ENCODE assay signal across 2 cellular contexts in the genomic region with DNA sequence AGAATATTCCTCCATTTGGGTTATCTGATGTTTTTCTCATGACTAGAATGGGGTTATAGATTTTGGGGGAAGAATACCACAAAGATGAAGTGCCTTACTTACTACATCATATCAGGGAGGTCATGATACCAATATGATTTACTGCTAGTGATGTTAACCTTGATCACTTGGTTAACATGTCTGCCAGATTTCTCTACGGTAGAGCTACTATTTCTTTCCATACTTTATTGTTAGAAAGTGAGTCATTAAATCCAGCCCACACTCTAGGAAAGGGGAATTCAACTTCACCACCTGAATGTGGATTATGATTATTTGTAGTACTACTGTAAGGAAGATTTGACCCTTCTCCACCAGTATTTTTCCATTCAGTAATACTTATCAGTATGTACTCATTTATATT.
TF ChIP-seq lines count a peak whose summit lies in the region.

No MANE protein-coding gene starts in this region.

TF ChIP-seq in IMR-90, 13 proteins besides CTCF, POLR2A, EP300 and RAD21 (continued from another document):
- TF ChIP-seq, protein P1, sequence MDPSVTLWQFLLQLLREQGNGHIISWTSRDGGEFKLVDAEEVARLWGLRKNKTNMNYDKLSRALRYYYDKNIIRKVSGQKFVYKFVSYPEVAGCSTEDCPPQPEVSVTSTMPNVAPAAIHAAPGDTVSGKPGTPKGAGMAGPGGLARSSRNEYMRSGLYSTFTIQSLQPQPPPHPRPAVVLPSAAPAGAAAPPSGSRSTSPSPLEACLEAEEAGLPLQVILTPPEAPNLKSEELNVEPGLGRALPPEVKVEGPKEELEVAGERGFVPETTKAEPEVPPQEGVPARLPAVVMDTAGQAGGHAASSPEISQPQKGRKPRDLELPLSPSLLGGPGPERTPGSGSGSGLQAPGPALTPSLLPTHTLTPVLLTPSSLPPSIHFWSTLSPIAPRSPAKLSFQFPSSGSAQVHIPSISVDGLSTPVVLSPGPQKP (IDR thresholded peaks at IDR 0.05; ENCODE audit: borderline replicate concordance, low read depth, low read length): no peak
- TF ChIP-seq NFE2L2 (IDR thresholded peaks at IDR 0.05; ENCODE audit: low read depth, low read length) (no peak), RFX5 (IDR thresholded peaks at IDR 0.05; ENCODE audit: low read depth, low read length) (no peak), RCOR1 (IDR thresholded peaks at IDR 0.05; ENCODE audit: insufficient replicate concordance, low read length) (no peak), CEBPB (IDR thresholded peaks at IDR 0.05; ENCODE audit: low read depth, low read length) (no peak), SMC3 (IDR thresholded peaks at IDR 0.05; ENCODE audit: low read depth, low read length) (no peak)
- TF ChIP-seq, protein P2, sequence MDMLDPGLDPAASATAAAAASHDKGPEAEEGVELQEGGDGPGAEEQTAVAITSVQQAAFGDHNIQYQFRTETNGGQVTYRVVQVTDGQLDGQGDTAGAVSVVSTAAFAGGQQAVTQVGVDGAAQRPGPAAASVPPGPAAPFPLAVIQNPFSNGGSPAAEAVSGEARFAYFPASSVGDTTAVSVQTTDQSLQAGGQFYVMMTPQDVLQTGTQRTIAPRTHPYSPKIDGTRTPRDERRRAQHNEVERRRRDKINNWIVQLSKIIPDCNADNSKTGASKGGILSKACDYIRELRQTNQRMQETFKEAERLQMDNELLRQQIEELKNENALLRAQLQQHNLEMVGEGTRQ (IDR thresholded peaks at IDR 0.05; ENCODE audit: low read depth, low read length): no peak
TF ChIP-seq in IMR-90: peak in this region for 0.

TF ChIP-seq in SK-N-SH treated with all-trans-retinoic acid at 6 μM for 48 hours, 23 proteins besides CTCF, POLR2A, EP300 and RAD21 (continued from another document):
- TF ChIP-seq, protein P3, sequence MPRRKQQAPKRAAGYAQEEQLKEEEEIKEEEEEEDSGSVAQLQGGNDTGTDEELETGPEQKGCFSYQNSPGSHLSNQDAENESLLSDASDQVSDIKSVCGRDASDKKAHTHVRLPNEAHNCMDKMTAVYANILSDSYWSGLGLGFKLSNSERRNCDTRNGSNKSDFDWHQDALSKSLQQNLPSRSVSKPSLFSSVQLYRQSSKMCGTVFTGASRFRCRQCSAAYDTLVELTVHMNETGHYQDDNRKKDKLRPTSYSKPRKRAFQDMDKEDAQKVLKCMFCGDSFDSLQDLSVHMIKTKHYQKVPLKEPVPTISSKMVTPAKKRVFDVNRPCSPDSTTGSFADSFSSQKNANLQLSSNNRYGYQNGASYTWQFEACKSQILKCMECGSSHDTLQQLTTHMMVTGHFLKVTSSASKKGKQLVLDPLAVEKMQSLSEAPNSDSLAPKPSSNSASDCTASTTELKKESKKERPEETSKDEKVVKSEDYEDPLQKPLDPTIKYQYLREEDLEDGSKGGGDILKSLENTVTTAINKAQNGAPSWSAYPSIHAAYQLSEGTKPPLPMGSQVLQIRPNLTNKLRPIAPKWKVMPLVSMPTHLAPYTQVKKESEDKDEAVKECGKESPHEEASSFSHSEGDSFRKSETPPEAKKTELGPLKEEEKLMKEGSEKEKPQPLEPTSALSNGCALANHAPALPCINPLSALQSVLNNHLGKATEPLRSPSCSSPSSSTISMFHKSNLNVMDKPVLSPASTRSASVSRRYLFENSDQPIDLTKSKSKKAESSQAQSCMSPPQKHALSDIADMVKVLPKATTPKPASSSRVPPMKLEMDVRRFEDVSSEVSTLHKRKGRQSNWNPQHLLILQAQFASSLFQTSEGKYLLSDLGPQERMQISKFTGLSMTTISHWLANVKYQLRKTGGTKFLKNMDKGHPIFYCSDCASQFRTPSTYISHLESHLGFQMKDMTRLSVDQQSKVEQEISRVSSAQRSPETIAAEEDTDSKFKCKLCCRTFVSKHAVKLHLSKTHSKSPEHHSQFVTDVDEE (CRISPR knock-in tag; IDR thresholded peaks at IDR 0.05): no peak
- no peak for TF ChIP-seq ZC3H10 (CRISPR knock-in tag; IDR thresholded peaks at IDR 0.05)
- TF ChIP-seq ZNF565 (CRISPR knock-in tag; conservative IDR thresholded peaks at IDR 0.05; ENCODE audit: low read depth): no peak
- TF ChIP-seq ESRRG (CRISPR knock-in tag; IDR thresholded peaks at IDR 0.05): no peak
- TF ChIP-seq GLIS3 (CRISPR knock-in tag; IDR thresholded peaks at IDR 0.05): no peak
- no peak for TF ChIP-seq ZNF8 (CRISPR knock-in tag; IDR thresholded peaks at IDR 0.05)
TF ChIP-seq in SK-N-SH treated with all-trans-retinoic acid at 6 μM for 48 hours: peak in this region for 0.
